16 cellular contexts compared by ENCODE assay signal in the genomic region with DNA sequence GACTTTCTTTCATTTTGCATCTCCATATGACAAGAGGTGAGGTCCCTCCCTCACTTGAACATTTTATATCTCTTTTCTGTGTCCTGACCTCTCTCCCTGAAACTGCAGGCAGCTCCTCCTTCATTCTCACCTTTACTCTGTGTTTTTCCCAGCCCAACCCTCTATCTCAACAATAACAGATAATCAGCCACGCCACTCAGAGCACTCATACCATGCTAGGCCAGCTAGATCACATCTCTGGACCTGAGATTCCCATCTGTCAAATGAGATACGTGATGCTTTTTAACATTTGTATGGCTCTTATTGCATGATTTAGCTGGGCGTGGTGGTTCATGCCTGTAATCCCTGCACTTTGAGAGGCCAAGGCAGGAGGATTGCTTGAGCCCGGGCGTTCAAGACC.
DNase-seq lines count a peak whose midpoint lies in the region; ATAC-seq and TF ChIP-seq lines count a peak whose summit lies in the region.
"Had no signal": no experiment of that assay in that cellular context is flagged by ENCODE, and none has a peak within 500 bp of the region (broad histone marks: within the 10 kb centered on the region; RNA-seq: fewer than 3 reads in every experiment).

No MANE protein-coding gene starts in this region.

- H3K36me3 Mint-ChIP-seq in chondrocyte (ENCODE audit: low read depth) = peaks cover 2% of the 10 kb centered on the region
- no peaks in the 10 kb centered on the region for H3K36me3 Mint-ChIP-seq in natural killer cell treated with Interleukin-12 subunit alpha and Interleukin-12 subunit beta and Interleukin-15 and Interleukin-18, amount 100 ng/mL, for 72 hours
- H3K36me3 Mint-ChIP-seq: CD8-positive, alpha-beta T cell had no signal

- peak overlapping the region; percentile 37 for H3K27ac Mint-ChIP-seq in chondrocyte (ENCODE audit: unreplicated experiment)
- H3K27ac Mint-ChIP-seq in natural killer cell treated with Interleukin-12 subunit alpha and Interleukin-12 subunit beta and Interleukin-15 and Interleukin-18, amount 100 ng/mL, for 72 hours = no peak overlapping the region
- H3K27ac Mint-ChIP-seq: CD8-positive, alpha-beta T cell had no signal

- peak overlapping the region; percentile 17 to 34 for H3K9ac ChIP-seq in mucosa of rectum (ENCODE audit: low read depth in 1 of 2, low read length in 2 of 2)

- H3K4me1 ChIP-seq in mucosa of rectum (ENCODE audit: control insufficient read depth in 2 of 2, insufficient read depth in 2 of 2, low read length in 2 of 2) = peaks cover 24 to 34% of the 10 kb centered on the region in 2 donors
- H3K4me1 ChIP-seq in transverse colon = peaks cover 7 to 35% (median 16%) of the 10 kb centered on the region in 4 donors
- peaks cover 8 to 32% (median 11%) of the 10 kb centered on the region in 3 donors for H3K4me1 ChIP-seq in esophagus squamous epithelium
- H3K4me1 ChIP-seq: A549 had no signal

- H3K4me3 Mint-ChIP-seq in chondrocyte (ENCODE audit: unreplicated experiment) = no peak overlapping the region
- H3K4me3 Mint-ChIP-seq in natural killer cell treated with Interleukin-12 subunit alpha and Interleukin-12 subunit beta and Interleukin-15 and Interleukin-18, amount 100 ng/mL, for 72 hours = no peak overlapping the region
- H3K4me3 Mint-ChIP-seq: CD8-positive, alpha-beta T cell had no signal

- peak; percentile 39 for DNase-seq in NCI-H2227 (lab: John Stamatoyannopoulos, UW; ENCODE audit: unreplicated experiment)
- no peak for DNase-seq in chondrocyte (ENCODE audit: low spot score)
- peak; percentile 45 for DNase-seq in transverse colon
- no peak for DNase-seq in natural killer cell treated with Interleukin-12 subunit alpha and Interleukin-12 subunit beta and Interleukin-15 and Interleukin-18, amount 100 ng/mL, for 72 hours (ENCODE audit: low spot score)
- no peak for DNase-seq in esophagus squamous epithelium (lab: John Stamatoyannopoulos, UW)
- DNase-seq: BE2C; CD8-positive, alpha-beta T cell; COR-L47; DMS153; DMS79 treated with DMSO at 0.1 percent for 48 hours; EL; HCEC 1CT had no signal

- intact Hi-C loops in transverse colon (cut with DNase I; ENCODE audit: low total_unique reads) (no loop called here), esophagus squamous epithelium (cut with DNase I) (loop anchor here (10.0 kb wide), 1 partner anchor 66 kb away; the partner anchor contains the start of gene PDCD4)

- H3K36me3 ChIP-seq in mucosa of rectum (ENCODE audit: control insufficient read depth in 2 of 2, insufficient read depth in 2 of 2, low read length in 2 of 2) = no peaks in the 10 kb centered on the region
- no peaks in the 10 kb centered on the region for H3K36me3 ChIP-seq in transverse colon
- no peaks in the 10 kb centered on the region for H3K36me3 ChIP-seq in esophagus squamous epithelium

- in situ Hi-C loops in transverse colon (cut with MboI; ENCODE audit: low pct_ligation_motif_present in 1 of 4, low pct_unique_long_range_greater_than_20kb in 1 of 4, low sequenced_read_pairs in 3 of 4) = loop anchor here in 2 of 4 donors (10.0 kb wide), 2 partner anchors 76 to 86 kb away; no protein-coding TSS in a partner anchor

- TF ChIP-seq CTCF in chondrocyte (IDR thresholded peaks at IDR 0.05) (no peak), transverse colon (IDR thresholded peaks at IDR 0.05) (no peak), esophagus squamous epithelium (IDR thresholded peaks at IDR 0.05) (no peak)

- no peak overlapping the region for H3K4me3 ChIP-seq in mucosa of rectum (ENCODE audit: low read length in 2 of 2)
- no peak overlapping the region for H3K4me3 ChIP-seq in transverse colon
- no peak overlapping the region for H3K4me3 ChIP-seq in esophagus squamous epithelium
- H3K4me3 ChIP-seq: A549 had no signal

- no peaks in the 10 kb centered on the region for H3K27me3 ChIP-seq in mucosa of rectum (ENCODE audit: control insufficient read depth in 2 of 2, insufficient read depth in 2 of 2, low read length in 2 of 2)
- no peaks in the 10 kb centered on the region for H3K27me3 ChIP-seq in transverse colon
- no peaks in the 10 kb centered on the region for H3K27me3 ChIP-seq in esophagus squamous epithelium
- H3K27me3 ChIP-seq: BE2C had no signal

- 48 to 57% methylated on average over 3 to 5 of the region's 5 CpGs for WGBS in transverse colon (ENCODE audit: low coverage in 1 of 2), 2 donors
- WGBS in esophagus squamous epithelium, 2 donors = 71 to 87% methylated on average over 4 to 5 of the region's 5 CpGs

- H3K27ac ChIP-seq in mucosa of rectum (ENCODE audit: low read depth in 2 of 2, low read length in 2 of 2) (peak overlapping the region; percentile 75 to 82), transverse colon (peak overlapping the region; percentile 44 to 73 (median 58)), esophagus squamous epithelium (peak overlapping the region in 2 of 4 donors; percentile 25 to 38)
- H3K27ac ChIP-seq: A549, C4-2B had no signal

- H3K9me3 Mint-ChIP-seq in chondrocyte (ENCODE audit: low read depth) = no peaks in the 10 kb centered on the region
- no peaks in the 10 kb centered on the region for H3K9me3 Mint-ChIP-seq in natural killer cell treated with Interleukin-12 subunit alpha and Interleukin-12 subunit beta and Interleukin-15 and Interleukin-18, amount 100 ng/mL, for 72 hours
- H3K9me3 Mint-ChIP-seq: CD8-positive, alpha-beta T cell had no signal

- no peaks in the 10 kb centered on the region for H3K27me3 Mint-ChIP-seq in chondrocyte (ENCODE audit: low read depth)
- H3K27me3 Mint-ChIP-seq in natural killer cell treated with Interleukin-12 subunit alpha and Interleukin-12 subunit beta and Interleukin-15 and Interleukin-18, amount 100 ng/mL, for 72 hours = peaks cover 0 to 3% of the 10 kb centered on the region in 2 donors

- TF ChIP-seq POLR2A in transverse colon (IDR thresholded peaks at IDR 0.05) (peak; percentile 34), esophagus squamous epithelium (IDR thresholded peaks at IDR 0.05) (no peak)

- peak; percentile 36 for TF ChIP-seq EP300 in transverse colon (IDR thresholded peaks at IDR 0.05; ENCODE audit: low read depth)

- H3K4me1 Mint-ChIP-seq in chondrocyte (ENCODE audit: low read depth) = peaks cover 12% of the 10 kb centered on the region
- peaks cover 5 to 15% of the 10 kb centered on the region in 2 donors for H3K4me1 Mint-ChIP-seq in natural killer cell treated with Interleukin-12 subunit alpha and Interleukin-12 subunit beta and Interleukin-15 and Interleukin-18, amount 100 ng/mL, for 72 hours (ENCODE audit: low read depth in 2 of 2)

- ATAC-seq in natural killer cell treated with Interleukin-12 subunit alpha and Interleukin-12 subunit beta and Interleukin-15 and Interleukin-18, amount 100 ng/mL, for 72 hours = no peak
- no peak for ATAC-seq in GM21423 (IDR thresholded peaks at IDR 0.05; ENCODE audit: unreplicated experiment)
- ATAC-seq: A549; CD8-positive, alpha-beta T cell had no signal

- no peaks in the 10 kb centered on the region for H3K9me3 ChIP-seq in mucosa of rectum (ENCODE audit: control insufficient read depth in 2 of 2, low read length in 2 of 2)
- no peaks in the 10 kb centered on the region for H3K9me3 ChIP-seq in transverse colon
- no peaks in the 10 kb centered on the region for H3K9me3 ChIP-seq in esophagus squamous epithelium
- H3K9me3 ChIP-seq: A549, BE2C had no signal

Comparison
In these comparisons a context has a peak if more than half of its experiments do, and no peak if none do; other contexts are left out.
1. DNase-seq: peak in NCI-H2227 (single experiment) and transverse colon (single experiment); none in chondrocyte (single experiment), natural killer cell treated with Interleukin-12 subunit alpha and Interleukin-12 subunit beta and Interleukin-15 and Interleukin-18, amount 100 ng/mL, for 72 hours (single experiment) and esophagus squamous epithelium (single experiment).